In the genomic region with DNA sequence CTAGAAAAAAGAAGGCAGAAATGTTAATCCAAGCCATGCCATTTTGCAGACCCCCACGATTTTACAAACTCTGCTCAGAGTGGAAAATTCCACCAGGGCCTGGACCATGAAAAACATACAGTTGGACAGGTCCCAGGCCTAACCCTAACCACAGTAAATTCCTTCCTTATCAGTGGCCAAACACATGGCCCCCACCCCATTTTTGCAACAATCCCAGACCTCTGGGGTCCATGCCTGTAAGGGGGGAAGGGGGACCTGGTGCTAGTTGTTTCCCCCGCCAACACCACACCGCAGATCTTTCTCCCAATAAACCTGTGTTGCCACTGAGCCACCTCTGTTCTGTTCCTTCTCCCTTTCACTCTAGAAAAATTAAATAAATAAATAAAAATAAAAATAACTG, we compare ENCODE assay signal across 1 cellular context.
A peak's percentile ranks its signal among the peaks of the same experiment; 100 is the strongest.
TF ChIP-seq lines count a peak whose summit lies in the region.

No MANE protein-coding gene starts in this region.

TF ChIP-seq in K562, 482 proteins besides CTCF, POLR2A, EP300 and RAD21 (continued from another document):
- TF ChIP-seq, protein P1, sequence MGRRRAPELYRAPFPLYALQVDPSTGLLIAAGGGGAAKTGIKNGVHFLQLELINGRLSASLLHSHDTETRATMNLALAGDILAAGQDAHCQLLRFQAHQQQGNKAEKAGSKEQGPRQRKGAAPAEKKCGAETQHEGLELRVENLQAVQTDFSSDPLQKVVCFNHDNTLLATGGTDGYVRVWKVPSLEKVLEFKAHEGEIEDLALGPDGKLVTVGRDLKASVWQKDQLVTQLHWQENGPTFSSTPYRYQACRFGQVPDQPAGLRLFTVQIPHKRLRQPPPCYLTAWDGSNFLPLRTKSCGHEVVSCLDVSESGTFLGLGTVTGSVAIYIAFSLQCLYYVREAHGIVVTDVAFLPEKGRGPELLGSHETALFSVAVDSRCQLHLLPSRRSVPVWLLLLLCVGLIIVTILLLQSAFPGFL (CRISPR knock-in tag; IDR thresholded peaks at IDR 0.05) = no peak
- peak; percentile 68 for TF ChIP-seq CBFA2T3 (IDR thresholded peaks at IDR 0.05)
- TF ChIP-seq CCAR2 (IDR thresholded peaks at IDR 0.05; ENCODE audit: low read depth, low read length) = no peak
- TF ChIP-seq PRPF4 (IDR thresholded peaks at IDR 0.05; ENCODE audit: insufficient read depth, low read depth, low read length, poor library complexity, severe bottlenecking) = no peak
- TF ChIP-seq PHB2 (IDR thresholded peaks at IDR 0.05; ENCODE audit: low read depth) = no peak
- peak; percentile 63 for TF ChIP-seq ZBTB7A (IDR thresholded peaks at IDR 0.05; ENCODE audit: borderline replicate concordance, control insufficient read depth, low read depth, low read length)
- no peak for TF ChIP-seq ZNF239 (CRISPR knock-in tag; IDR thresholded peaks at IDR 0.05)
- TF ChIP-seq ARID2 (IDR thresholded peaks at IDR 0.05) = no peak
- TF ChIP-seq L3MBTL2 (IDR thresholded peaks at IDR 0.05) = no peak
- no peak for TF ChIP-seq TOE1 (IDR thresholded peaks at IDR 0.05; ENCODE audit: borderline replicate concordance)
- TF ChIP-seq TOE1 (CRISPR knock-in tag; IDR thresholded peaks at IDR 0.05; ENCODE audit: borderline replicate concordance, low read depth) = no peak
- TF ChIP-seq, protein P2, sequence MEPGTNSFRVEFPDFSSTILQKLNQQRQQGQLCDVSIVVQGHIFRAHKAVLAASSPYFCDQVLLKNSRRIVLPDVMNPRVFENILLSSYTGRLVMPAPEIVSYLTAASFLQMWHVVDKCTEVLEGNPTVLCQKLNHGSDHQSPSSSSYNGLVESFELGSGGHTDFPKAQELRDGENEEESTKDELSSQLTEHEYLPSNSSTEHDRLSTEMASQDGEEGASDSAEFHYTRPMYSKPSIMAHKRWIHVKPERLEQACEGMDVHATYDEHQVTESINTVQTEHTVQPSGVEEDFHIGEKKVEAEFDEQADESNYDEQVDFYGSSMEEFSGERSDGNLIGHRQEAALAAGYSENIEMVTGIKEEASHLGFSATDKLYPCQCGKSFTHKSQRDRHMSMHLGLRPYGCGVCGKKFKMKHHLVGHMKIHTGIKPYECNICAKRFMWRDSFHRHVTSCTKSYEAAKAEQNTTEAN (CRISPR knock-in tag; IDR thresholded peaks at IDR 0.05) = no peak
- TF ChIP-seq RCOR1 (IDR thresholded peaks at IDR 0.05; ENCODE audit: borderline replicate concordance in 1 of 2, low read depth in 2 of 2, low read length in 2 of 2) = no peak
- TF ChIP-seq ZNF347 (CRISPR knock-in tag; IDR thresholded peaks at IDR 0.05; ENCODE audit: low read depth) = no peak
- no peak for TF ChIP-seq ZNF766 (CRISPR knock-in tag; conservative IDR thresholded peaks at IDR 0.05)
- TF ChIP-seq, protein P3, sequence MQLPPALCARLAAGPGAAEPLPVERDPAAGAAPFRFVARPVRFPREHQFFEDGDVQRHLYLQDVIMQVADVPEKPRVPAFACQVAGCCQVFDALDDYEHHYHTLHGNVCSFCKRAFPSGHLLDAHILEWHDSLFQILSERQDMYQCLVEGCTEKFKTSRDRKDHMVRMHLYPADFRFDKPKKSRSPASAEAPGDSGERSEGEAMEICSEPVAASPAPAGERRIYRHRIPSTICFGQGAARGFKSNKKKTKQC (CRISPR knock-in tag; IDR thresholded peaks at IDR 0.05) = no peak
- peak; percentile 31; the same call in 1 of the 2 replicates for TF ChIP-seq TAL1 (IDR thresholded peaks at IDR 0.05)
- TF ChIP-seq SMARCA4 (IDR thresholded peaks at IDR 0.05) = no peak
- TF ChIP-seq FOXJ2 (tag; IDR thresholded peaks at IDR 0.05) = no peak
- TF ChIP-seq TEAD4 (IDR thresholded peaks at IDR 0.05; ENCODE audit: low read length) = peak; percentile 63
- TF ChIP-seq TEAD4 (CRISPR knock-in tag; IDR thresholded peaks at IDR 0.05; ENCODE audit: borderline replicate concordance) = no peak
- no peak for TF ChIP-seq TFAM (CRISPR knock-in tag; conservative IDR thresholded peaks at IDR 0.05)
- TF ChIP-seq HDGF (IDR thresholded peaks at IDR 0.05) = no peak
- no peak for TF ChIP-seq GTF2E2 (tag; IDR thresholded peaks at IDR 0.05)
- TF ChIP-seq LCOR (CRISPR knock-in tag; IDR thresholded peaks at IDR 0.05) = no peak
- TF ChIP-seq CBFA2T2 (conservative IDR thresholded peaks at IDR 0.05) = peak; percentile 40; the same call in 1 of the 2 replicates
- TF ChIP-seq SIN3B (IDR thresholded peaks at IDR 0.05; ENCODE audit: low read depth) = no peak
- TF ChIP-seq, protein P4, sequence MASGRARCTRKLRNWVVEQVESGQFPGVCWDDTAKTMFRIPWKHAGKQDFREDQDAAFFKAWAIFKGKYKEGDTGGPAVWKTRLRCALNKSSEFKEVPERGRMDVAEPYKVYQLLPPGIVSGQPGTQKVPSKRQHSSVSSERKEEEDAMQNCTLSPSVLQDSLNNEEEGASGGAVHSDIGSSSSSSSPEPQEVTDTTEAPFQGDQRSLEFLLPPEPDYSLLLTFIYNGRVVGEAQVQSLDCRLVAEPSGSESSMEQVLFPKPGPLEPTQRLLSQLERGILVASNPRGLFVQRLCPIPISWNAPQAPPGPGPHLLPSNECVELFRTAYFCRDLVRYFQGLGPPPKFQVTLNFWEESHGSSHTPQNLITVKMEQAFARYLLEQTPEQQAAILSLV (tag; IDR thresholded peaks at IDR 0.05) = no peak
- no peak for TF ChIP-seq RNF2 (IDR thresholded peaks at IDR 0.05)
